7 cellular contexts compared by ENCODE assay signal in genomic region chr9:42365244-42365951, GRCh38.
DNase-seq lines count a peak whose midpoint lies in the region; ATAC-seq and TF ChIP-seq lines count a peak whose summit lies in the region.
"Not testable (repeated sequence)": the region's sequence is repeated elsewhere in the genome, so short reads cannot be mapped to it uniquely, and the experiment has no call there.

No MANE protein-coding gene starts in this region.

- peak; percentile 1 to 14 for DNase-seq in foreskin fibroblast
- not testable (repeated sequence) for DNase-seq in natural killer cell

- intact Hi-C loops in natural killer cell (cut with micrococcal nuclease) = not testable (repeated sequence)

- not testable (repeated sequence) for H3K4me1 Mint-ChIP-seq in natural killer cell

- H3K4me3 ChIP-seq in foreskin fibroblast (ENCODE audit: low read depth in 1 of 2, low read length in 2 of 2) = not testable (repeated sequence)

- H3K27me3 Mint-ChIP-seq in natural killer cell (ENCODE audit: low read depth in 2 of 2) = not testable (repeated sequence)

- not testable (repeated sequence) for H3K36me3 Mint-ChIP-seq in natural killer cell

- not testable (repeated sequence) for H3K27ac Mint-ChIP-seq in natural killer cell

- not testable (repeated sequence) for TF ChIP-seq CTCF in foreskin fibroblast (IDR thresholded peaks at IDR 0.05; ENCODE audit: low read depth, low read length); natural killer cell (IDR thresholded peaks at IDR 0.05)

- H3K9me3 Mint-ChIP-seq in natural killer cell = not testable (repeated sequence)

- ATAC-seq in GM18867 (IDR thresholded peaks at IDR 0.05; ENCODE audit: unreplicated experiment) = peak; percentile 93
- peak; percentile 91 for ATAC-seq in GM21515 (IDR thresholded peaks at IDR 0.05; ENCODE audit: unreplicated experiment)
- peak; percentile 84 for ATAC-seq in HG02970 (IDR thresholded peaks at IDR 0.05; ENCODE audit: low FRiP score, unreplicated experiment)
- peak; percentile 85 for ATAC-seq in HG03520 (IDR thresholded peaks at IDR 0.05; ENCODE audit: unreplicated experiment)
- peak; percentile 63 to 64 for ATAC-seq in activated CD4-positive, CD25-positive, alpha-beta regulatory T cell treated with anti-CD3 and anti-CD28 coated beads, Interleukin-2, amount 50 U/mL, for 24 hours
- peak in 2 of 3 donors; percentile 39 to 63 for ATAC-seq in natural killer cell

- H3K4me3 Mint-ChIP-seq in natural killer cell = not testable (repeated sequence)
